1 cellular context compared by ENCODE assay signal in the genomic region with DNA sequence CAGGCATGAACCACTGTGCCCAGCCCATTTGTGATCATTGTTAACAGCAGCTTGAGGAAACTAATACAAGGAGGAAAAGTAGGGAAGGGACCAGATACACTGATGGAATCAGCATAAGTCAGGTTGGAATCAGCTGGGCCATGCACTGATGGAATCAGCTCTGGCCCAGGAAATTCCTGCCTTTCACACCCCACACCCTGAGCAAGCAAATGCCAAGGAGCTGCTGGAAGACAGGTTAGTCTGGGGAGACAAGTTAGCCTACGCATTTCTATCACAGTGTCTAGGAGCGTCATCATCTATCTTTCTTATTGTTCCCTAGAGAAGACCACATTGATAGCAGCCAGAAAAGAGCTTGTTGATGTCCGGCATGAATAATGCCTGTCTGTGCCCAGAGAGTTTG.
TF ChIP-seq lines count a peak whose summit lies in the region.

No MANE protein-coding gene starts in this region.

TF ChIP-seq in H1, 55 proteins besides CTCF, POLR2A, EP300 and RAD21:
- TF ChIP-seq GABPA (IDR thresholded peaks at IDR 0.05; ENCODE audit: borderline replicate concordance, insufficient read depth, low read length) (no peak), FOSL1 (IDR thresholded peaks at IDR 0.05; ENCODE audit: insufficient read depth, low read depth, low read length) (no peak), TAF1 (IDR thresholded peaks at IDR 0.05; ENCODE audit: low read depth, low read length) (no peak), JUND (IDR thresholded peaks at IDR 0.05; ENCODE audit: low read length) (no peak), SIX5 (IDR thresholded peaks at IDR 0.05; ENCODE audit: low read depth, low read length) (no peak), RFX5 (IDR thresholded peaks at IDR 0.05; ENCODE audit: borderline replicate concordance, low read depth, low read length) (no peak), CTBP2 (IDR thresholded peaks at IDR 0.05; ENCODE audit: borderline replicate concordance, insufficient read depth, insufficient read length, low read length) (no peak)
TF ChIP-seq in H1: peak in this region for 0.
